Comparison of ENCODE assay signal across 14 cellular contexts in genomic region chr7:55078465-55079372, GRCh38. TPM values are rescaled to one million over a fixed set of nuclear protein-coding genes. Genes with fewer than 3 reads are reported as not detected.
DNase-seq lines count a peak whose midpoint lies in the region; TF ChIP-seq lines count a peak whose summit lies in the region.
"Had no signal": no experiment of that assay in that cellular context is flagged by ENCODE, and none has a peak within 500 bp of the region (broad histone marks: within the 10 kb centered on the region; RNA-seq: fewer than 3 reads in every experiment).

No MANE protein-coding gene starts in this region.

- H4K20me1 ChIP-seq in hepatocyte (ENCODE audit: insufficient read depth, poor library complexity, severe bottlenecking): no peaks in the 10 kb centered on the region

- peaks cover 50% of the 10 kb centered on the region for H3K4me1 ChIP-seq in hepatocyte (ENCODE audit: insufficient read depth)
- H3K4me1 ChIP-seq in trophoblast cell (ENCODE audit: control insufficient read depth in 1 of 2, insufficient read depth in 2 of 2, low read length in 2 of 2): peaks cover 11 to 22% of the 10 kb centered on the region in 2 experiments

- DNase-seq in Caki2 (ENCODE audit: low read depth): peak; percentile 90
- DNase-seq in NCI-H2227 (lab: John Stamatoyannopoulos, UW; ENCODE audit: unreplicated experiment): peak; percentile 25
- peak; percentile 75 for DNase-seq in hepatocyte (ENCODE audit: low spot score)
- peak; percentile 50 to 59 for DNase-seq in trophoblast cell
- no peak for DNase-seq in cerebellar nuclear complex (lab: John Stamatoyannopoulos, UW)
- DNase-seq in SIG-M5 (lab: John Stamatoyannopoulos, UW): no peak
- DNase-seq in activated CD4-positive, alpha-beta T cell treated with anti-CD3 and anti-CD28 coated beads, Interleukin-2, amount 50 U/mL, for 1 hour: no peak
- no peak for DNase-seq in NCI-H82 (lab: John Stamatoyannopoulos, UW)
- DNase-seq: activated T-cell treated with anti-CD3 and anti-CD28 coated beads, Interleukin-2, amount 50 U/mL, for 4 hours; GDM1; RPMI8226 had no signal

- H3K27ac ChIP-seq in hepatocyte (peak overlapping the region; percentile 85), trophoblast cell (ENCODE audit: low read depth, low read length) (no peak overlapping the region)
- H3K27ac ChIP-seq: VCaP had no signal

- no peak overlapping the region for H3K4me2 ChIP-seq in hepatocyte
- H3K4me2 ChIP-seq in trophoblast cell (ENCODE audit: low read length): no peak overlapping the region

- H3K23ac ChIP-seq in trophoblast cell (ENCODE audit: low read length): no peak overlapping the region

- no peaks in the 10 kb centered on the region for H3K9me3 ChIP-seq in hepatocyte (ENCODE audit: low read depth)
- H3K9me3 ChIP-seq in trophoblast cell (ENCODE audit: insufficient read depth, low read depth, low read length): no peaks in the 10 kb centered on the region
- H3K9me3 ChIP-seq: body of pancreas had no signal

- H2BK12ac ChIP-seq in trophoblast cell (ENCODE audit: low read length): peak overlapping the region; percentile 12

- in situ Hi-C loops in Caki2 (cut with HindIII; ENCODE audit: low pct_unique_long_range_greater_than_20kb, low sequenced_read_pairs): loop anchor here (25.0 kb wide), 1 partner anchor 241 kb away; no protein-coding TSS in a partner anchor

- H3K79me1 ChIP-seq in trophoblast cell (ENCODE audit: low read length): peaks cover 3% of the 10 kb centered on the region

- no peak overlapping the region for H2BK120ac ChIP-seq in trophoblast cell (ENCODE audit: insufficient read depth, low read length, poor library complexity)

- H3K4ac ChIP-seq in trophoblast cell (ENCODE audit: low read depth, low read length): no peak overlapping the region

- H3K79me2 ChIP-seq in hepatocyte: peaks cover 48% of the 10 kb centered on the region
- H3K79me2 ChIP-seq in trophoblast cell (ENCODE audit: control insufficient read depth, insufficient read depth, low read length, poor library complexity): peaks cover 2% of the 10 kb centered on the region

- H3K36me3 ChIP-seq in hepatocyte (replicated peaks; ENCODE audit: insufficient read depth, low read depth) (no peaks in the 10 kb centered on the region), trophoblast cell (ENCODE audit: control insufficient read depth in 1 of 2, insufficient read depth in 2 of 2, low read length in 2 of 2) (no peaks in the 10 kb centered on the region)

- H2BK5ac ChIP-seq in trophoblast cell (ENCODE audit: low read depth, low read length, poor library complexity): no peak overlapping the region

- H2AFZ ChIP-seq in hepatocyte (no peak overlapping the region), trophoblast cell (ENCODE audit: insufficient read depth, low read length, poor library complexity) (no peak overlapping the region)

- H3K27me3 ChIP-seq in hepatocyte (no peaks in the 10 kb centered on the region), trophoblast cell (ENCODE audit: insufficient read depth, low read length) (no peaks in the 10 kb centered on the region)
- H3K27me3 ChIP-seq: body of pancreas had no signal

- no peak overlapping the region for H4K12ac ChIP-seq in trophoblast cell (ENCODE audit: low read depth, low read length)

- no peak for TF ChIP-seq CTCF in hepatocyte (IDR thresholded peaks at IDR 0.05; ENCODE audit: poor library complexity)

- no peak overlapping the region for H4K8ac ChIP-seq in trophoblast cell (ENCODE audit: low read depth, low read length)

- H3K18ac ChIP-seq in trophoblast cell (ENCODE audit: low read length): peak overlapping the region; percentile 58

- no peak overlapping the region for H3K14ac ChIP-seq in trophoblast cell (ENCODE audit: low read length)

- H3K9ac ChIP-seq in trophoblast cell (ENCODE audit: low read length): no peak overlapping the region

- peak overlapping the region; percentile 5 for H2AK5ac ChIP-seq in trophoblast cell (ENCODE audit: low read length)

- WGBS in hepatocyte (ENCODE audit: low lambda C conversion rate, missing lambda C conversion rate): 84% methylated on average over 38 of the region's 42 CpGs
- WGBS in trophoblast cell (ENCODE audit: extremely low coverage, insufficient coverage, insufficient read length): no CpG with 5 or more reads among the region's 42 CpGs

- H4K91ac ChIP-seq in trophoblast cell (ENCODE audit: low read depth, low read length): peak overlapping the region; percentile 27

- H3K9me2 ChIP-seq in hepatocyte (replicated peaks; ENCODE audit: insufficient read depth): no peaks in the 10 kb centered on the region

- no peak overlapping the region for H3K4me3 ChIP-seq in hepatocyte
- no peak overlapping the region for H3K4me3 ChIP-seq in trophoblast cell (ENCODE audit: low read depth, low read length)
- H3K4me3 ChIP-seq: body of pancreas had no signal

RNA-seq across cellular contexts. Expression of gene EGFR, which starts 59.9 kb away (rescaled TPM):
- 52.7 and 53.3 TPM in 2 replicates for total RNA-seq in Caki2 (2014; rRNA removed; shearing (Covaris generic); ENCODE audit: low replicate concordance)
- total RNA-seq in hepatocyte: 40.6 and 51.0 TPM in 2 replicates
- polyA plus RNA-seq in hepatocyte: 21.6 and 28.3 TPM in 2 replicates
- 29.0 and 30.5 TPM in 2 replicates for polyA plus RNA-seq in trophoblast cell (2013)
- polyA plus RNA-seq: IgD-negative memory B cell had no signal

Comparison
In these comparisons a context has a peak if more than half of its experiments do, and no peak if none do; other contexts are left out.
1. DNase-seq: peak in Caki2 (single experiment), NCI-H2227 (single experiment), hepatocyte (single experiment) and trophoblast cell (2 of 2); none in cerebellar nuclear complex (0 of 2), SIG-M5 (single experiment), activated CD4-positive, alpha-beta T cell treated with anti-CD3 and anti-CD28 coated beads, Interleukin-2, amount 50 U/mL, for 1 hour (single experiment) and NCI-H82 (single experiment).